In genomic region chr3:129052675-129053074, GRCh38 we compare ENCODE assay signal across 11 cellular contexts. TPM values are rescaled to one million over a fixed set of nuclear protein-coding genes. Genes with fewer than 3 reads are reported as not detected.
A peak's percentile ranks its signal among the peaks of the same experiment; 100 is the strongest.
DNase-seq lines count a peak whose midpoint lies in the region; ATAC-seq and TF ChIP-seq lines count a peak whose summit lies in the region.
"Had no signal": no experiment of that assay in that cellular context is flagged by ENCODE, and none has a peak within 500 bp of the region (broad histone marks: within the 10 kb centered on the region; RNA-seq: fewer than 3 reads in every experiment).

No MANE protein-coding gene starts in this region.

- no peak for TF ChIP-seq CTCF in progenitor cell of endocrine pancreas (IDR thresholded peaks at IDR 0.05; ENCODE audit: unreplicated experiment)

- H3K36me3 Mint-ChIP-seq in stimulated activated effector memory CD8-positive, alpha-beta T cell treated with anti-CD3 and anti-CD28 coated beads, Interleukin-12 subunit alpha, Interleukin-12 subunit beta, amount 100 ng/mL, for 72 hours: no peaks in the 10 kb centered on the region
- peaks cover 5% of the 10 kb centered on the region for H3K36me3 Mint-ChIP-seq in progenitor cell of endocrine pancreas (ENCODE audit: insufficient read depth)

- H3K27ac ChIP-seq in right cardiac atrium (ENCODE audit: low read length): peak overlapping the region; percentile 90

- intact Hi-C loops in right cardiac atrium (cut with DNase I): loop anchor here in 2 of 4 donors (5.0 to 10.0 kb wide), 2 partner anchors 192 to 195 kb away; partner anchors contain the start of gene COPG1 (in 2 of the 2)

- ATAC-seq in right cardiac atrium (peak; percentile 81 to 85), GM19455 (IDR thresholded peaks at IDR 0.05; ENCODE audit: unreplicated experiment) (no peak)
- no peak for ATAC-seq in stimulated activated effector memory CD8-positive, alpha-beta T cell treated with anti-CD3 and anti-CD28 coated beads, Interleukin-12 subunit alpha, Interleukin-12 subunit beta, amount 100 ng/mL, for 72 hours

- H3K4me3 ChIP-seq in right cardiac atrium (ENCODE audit: low read length): no peak overlapping the region

- DNase-seq in NCI-H1105 (lab: John Stamatoyannopoulos, UW): peak; percentile 14
- peak; percentile 58 for DNase-seq in astrocyte of the hippocampus (ENCODE audit: low read depth, low spot score)
- peak; percentile 68 to 88 (median 87) for DNase-seq in right cardiac atrium
- no peak for DNase-seq in stimulated activated effector memory CD8-positive, alpha-beta T cell treated with anti-CD3 and anti-CD28 coated beads, Interleukin-12 subunit alpha, Interleukin-12 subunit beta, amount 100 ng/mL, for 72 hours (ENCODE audit: low spot score in 2 of 2)
- no peak for DNase-seq in NCI-H2171 (lab: John Stamatoyannopoulos, UW)
- no peak for DNase-seq in progenitor cell of endocrine pancreas (ENCODE audit: low spot score, unreplicated experiment)
- no peak for DNase-seq in stimulated activated CD4-positive, alpha-beta T cell treated with anti-CD3 and anti-CD28 coated beads, Interleukin-15, amount 100 ng/mL, for 24 hours

- peaks cover 7% of the 10 kb centered on the region for H3K4me1 Mint-ChIP-seq in stimulated activated effector memory CD8-positive, alpha-beta T cell treated with anti-CD3 and anti-CD28 coated beads, Interleukin-12 subunit alpha, Interleukin-12 subunit beta, amount 100 ng/mL, for 72 hours
- peaks cover 50% of the 10 kb centered on the region for H3K4me1 Mint-ChIP-seq in progenitor cell of endocrine pancreas (ENCODE audit: low read depth)

- 35% methylated on average over 6 of the region's 6 CpGs for WGBS in right cardiac atrium

- peaks cover 3% of the 10 kb centered on the region for H3K4me1 ChIP-seq in right cardiac atrium (ENCODE audit: control insufficient read depth, insufficient read depth, low read length)

- no peak overlapping the region for H3K4me3 Mint-ChIP-seq in stimulated activated effector memory CD8-positive, alpha-beta T cell treated with anti-CD3 and anti-CD28 coated beads, Interleukin-12 subunit alpha, Interleukin-12 subunit beta, amount 100 ng/mL, for 72 hours
- no peak overlapping the region for H3K4me3 Mint-ChIP-seq in progenitor cell of endocrine pancreas (ENCODE audit: low read depth)

- H3K27me3 Mint-ChIP-seq in progenitor cell of endocrine pancreas: peaks cover 4% of the 10 kb centered on the region

- H3K9me3 ChIP-seq in right cardiac atrium (ENCODE audit: control insufficient read depth, low read length): no peaks in the 10 kb centered on the region

- H3K9me3 Mint-ChIP-seq in stimulated activated effector memory CD8-positive, alpha-beta T cell treated with anti-CD3 and anti-CD28 coated beads, Interleukin-12 subunit alpha, Interleukin-12 subunit beta, amount 100 ng/mL, for 72 hours: peaks cover 4% of the 10 kb centered on the region
- H3K9me3 Mint-ChIP-seq in progenitor cell of endocrine pancreas (ENCODE audit: low read depth): peaks cover 10% of the 10 kb centered on the region

- H3K27ac Mint-ChIP-seq in stimulated activated effector memory CD8-positive, alpha-beta T cell treated with anti-CD3 and anti-CD28 coated beads, Interleukin-12 subunit alpha, Interleukin-12 subunit beta, amount 100 ng/mL, for 72 hours: peak overlapping the region; percentile 66
- no peak overlapping the region for H3K27ac Mint-ChIP-seq in progenitor cell of endocrine pancreas
- H3K27ac Mint-ChIP-seq: T-helper 1 cell treated with Interleukin-12 subunit alpha and Interleukin-12 subunit beta and Interleukin-4 antibody, amounts not matched to agents 30 μg/mL and 1 μg/mL, for 36 hours had no signal

- no peaks in the 10 kb centered on the region for H3K27me3 ChIP-seq in right cardiac atrium (ENCODE audit: control insufficient read depth, insufficient read depth)

RNA-seq across cellular contexts. Expression of gene GP9, which starts 7.9 kb away (rescaled TPM):
- total RNA-seq in right cardiac atrium: not detected
- polyA plus RNA-seq in right cardiac atrium: not detected
- not detected in 2 replicates for total RNA-seq in progenitor cell of endocrine pancreas
- total RNA-seq: activated CD8-positive, alpha-beta memory T cell treated with anti-CD3 and anti-CD28 coated beads for 36 hours; myocyte had no signal

RNA-seq across cellular contexts. Expression of gene EFCC1, which starts 51.6 kb away (rescaled TPM):
- 1 to 10 TPM in 2 of 4 donors, under 1 TPM in 2; 0.69 to 1.2 (median 0.94) TPM for total RNA-seq in right cardiac atrium
- 1.2 TPM for polyA plus RNA-seq in right cardiac atrium
- total RNA-seq in progenitor cell of endocrine pancreas: 0.60 TPM in 2 replicates

RNA-seq across cellular contexts. Expression of gene CFAP92, which starts 58.8 kb away (rescaled TPM):
- 1 to 10 TPM in 1 of 4 donors, under 1 TPM in 3; 0.06 to 1.0 (median 0.63) TPM for total RNA-seq in right cardiac atrium
- polyA plus RNA-seq in right cardiac atrium: 0.11 TPM
- total RNA-seq in progenitor cell of endocrine pancreas: 2.4 and 2.7 TPM in 2 replicates

Comparison
In these comparisons a context has a peak if more than half of its experiments do, and no peak if none do; other contexts are left out.
1. DNase-seq: peak in NCI-H1105 (single experiment), astrocyte of the hippocampus (single experiment) and right cardiac atrium (3 of 3); none in stimulated activated effector memory CD8-positive, alpha-beta T cell treated with anti-CD3 and anti-CD28 coated beads, Interleukin-12 subunit alpha, Interleukin-12 subunit beta, amount 100 ng/mL, for 72 hours (0 of 2), NCI-H2171 (single experiment), progenitor cell of endocrine pancreas (single experiment) and stimulated activated CD4-positive, alpha-beta T cell treated with anti-CD3 and anti-CD28 coated beads, Interleukin-15, amount 100 ng/mL, for 24 hours (single experiment).
2. ATAC-seq: peak in right cardiac atrium (2 of 2); none in stimulated activated effector memory CD8-positive, alpha-beta T cell treated with anti-CD3 and anti-CD28 coated beads, Interleukin-12 subunit alpha, Interleukin-12 subunit beta, amount 100 ng/mL, for 72 hours (single experiment) and GM19455 (single experiment).